ENCODE assay signal across 1 cellular context in genomic region chr9:96383165-96383939, GRCh38.
TF ChIP-seq lines count a peak whose summit lies in the region.

Gene SLC35D2 (minus strand): TSS chr9:96383711. CDS start chr9:96383634, 77 bp downstream.

TF ChIP-seq in HepG2, 621 proteins besides CTCF, POLR2A, EP300 and RAD21 (continued from another document and continues in another):
- TF ChIP-seq NFAT5 (CRISPR knock-in tag; IDR thresholded peaks at IDR 0.05): no peak
- TF ChIP-seq POGZ (CRISPR knock-in tag; IDR thresholded peaks at IDR 0.05): peak; percentile 54; the same call in 1 of the 2 replicates
- no peak for TF ChIP-seq ZNF101 (CRISPR knock-in tag; IDR thresholded peaks at IDR 0.05; ENCODE audit: borderline replicate concordance, low read depth)
- TF ChIP-seq SP2 (CRISPR knock-in tag; IDR thresholded peaks at IDR 0.05): 0 out of 2 replicates have a peak, but pooled peaks have one; percentile 27
- TF ChIP-seq GPBP1L1 (CRISPR knock-in tag; IDR thresholded peaks at IDR 0.05): no peak
- no peak for TF ChIP-seq CCAR2 (optimal IDR thresholded peaks at IDR 0.05; ENCODE audit: low read depth, low read length)
- no peak for TF ChIP-seq ZNF557 (CRISPR knock-in tag; IDR thresholded peaks at IDR 0.05)
- no peak for TF ChIP-seq ZNF788 (CRISPR knock-in tag; IDR thresholded peaks at IDR 0.05; ENCODE audit: borderline replicate concordance)
- no peak for TF ChIP-seq ZBTB7B (CRISPR knock-in tag; IDR thresholded peaks at IDR 0.05)
- peak; percentile 69; the same call in 1 of the 2 replicates for TF ChIP-seq HNF4G (IDR thresholded peaks at IDR 0.05; ENCODE audit: borderline replicate concordance, low read depth, low read length)
- no peak for TF ChIP-seq HNF4G (CRISPR knock-in tag; IDR thresholded peaks at IDR 0.05; ENCODE audit: borderline replicate concordance, low read depth)
- TF ChIP-seq ZNF275 (CRISPR knock-in tag; IDR thresholded peaks at IDR 0.05; ENCODE audit: borderline replicate concordance): no peak
- TF ChIP-seq MEIS1 (CRISPR knock-in tag; IDR thresholded peaks at IDR 0.05; ENCODE audit: borderline replicate concordance): no peak
- no peak for TF ChIP-seq ZFP91 (CRISPR knock-in tag; IDR thresholded peaks at IDR 0.05; ENCODE audit: borderline replicate concordance)
- TF ChIP-seq TBP (CRISPR knock-in tag; IDR thresholded peaks at IDR 0.05): no peak
- peak; percentile 57; the same call in 1 of the 2 replicates for TF ChIP-seq MTERF4 (CRISPR knock-in tag; IDR thresholded peaks at IDR 0.05)
- no peak for TF ChIP-seq ZNF710 (CRISPR knock-in tag; IDR thresholded peaks at IDR 0.05; ENCODE audit: borderline replicate concordance)
- no peak for TF ChIP-seq ZNF589 (CRISPR knock-in tag; conservative IDR thresholded peaks at IDR 0.05)
- peak; percentile 52; the same call in 1 of the 2 replicates for TF ChIP-seq ARID5B (CRISPR knock-in tag; IDR thresholded peaks at IDR 0.05)
- TF ChIP-seq ZNF776 (CRISPR knock-in tag; IDR thresholded peaks at IDR 0.05): peak; percentile 25; the same call in 1 of the 2 replicates
- TF ChIP-seq GLI4 (CRISPR knock-in tag; IDR thresholded peaks at IDR 0.05; ENCODE audit: borderline replicate concordance): no peak
- 0 out of 2 replicates have a peak, but pooled peaks have one; percentile 15 for TF ChIP-seq CSRNP2 (CRISPR knock-in tag; conservative IDR thresholded peaks at IDR 0.05; ENCODE audit: low read depth)
- no peak for TF ChIP-seq SIX4 (CRISPR knock-in tag; IDR thresholded peaks at IDR 0.05)
- no peak for TF ChIP-seq ZFP36L2 (CRISPR knock-in tag; IDR thresholded peaks at IDR 0.05)
- TF ChIP-seq POLR2G (IDR thresholded peaks at IDR 0.05; ENCODE audit: low read depth, low read length): peak; percentile 78
- 0 out of 2 replicates have a peak, but pooled peaks have one; percentile 55 for TF ChIP-seq DMAP1 (CRISPR knock-in tag; IDR thresholded peaks at IDR 0.05)
- 0 out of 2 replicates have a peak, but pooled peaks have one; percentile 38 for TF ChIP-seq PPARG (CRISPR knock-in tag; conservative IDR thresholded peaks at IDR 0.05)
- TF ChIP-seq RELA (CRISPR knock-in tag; IDR thresholded peaks at IDR 0.05): no peak
- peak; percentile 56; the same call in 1 of the 2 replicates for TF ChIP-seq ERF (CRISPR knock-in tag; IDR thresholded peaks at IDR 0.05)
- TF ChIP-seq BCLAF1 (IDR thresholded peaks at IDR 0.05): no peak
- no peak for TF ChIP-seq PLRG1 (conservative IDR thresholded peaks at IDR 0.05)
- no peak for TF ChIP-seq NFYC (CRISPR knock-in tag; IDR thresholded peaks at IDR 0.05)
- peak; percentile 63 for TF ChIP-seq HDAC1 (CRISPR knock-in tag; IDR thresholded peaks at IDR 0.05)
- peak; percentile 75 for TF ChIP-seq KMT2A (CRISPR knock-in tag; IDR thresholded peaks at IDR 0.05)
- peak; percentile 64 for TF ChIP-seq YY1 (IDR thresholded peaks at IDR 0.05; ENCODE audit: insufficient read depth, insufficient replicate concordance, low read depth, low read length)
- TF ChIP-seq ZFYVE20 (CRISPR knock-in tag; IDR thresholded peaks at IDR 0.05; ENCODE audit: borderline replicate concordance, low read depth): no peak
